In the genomic region with DNA sequence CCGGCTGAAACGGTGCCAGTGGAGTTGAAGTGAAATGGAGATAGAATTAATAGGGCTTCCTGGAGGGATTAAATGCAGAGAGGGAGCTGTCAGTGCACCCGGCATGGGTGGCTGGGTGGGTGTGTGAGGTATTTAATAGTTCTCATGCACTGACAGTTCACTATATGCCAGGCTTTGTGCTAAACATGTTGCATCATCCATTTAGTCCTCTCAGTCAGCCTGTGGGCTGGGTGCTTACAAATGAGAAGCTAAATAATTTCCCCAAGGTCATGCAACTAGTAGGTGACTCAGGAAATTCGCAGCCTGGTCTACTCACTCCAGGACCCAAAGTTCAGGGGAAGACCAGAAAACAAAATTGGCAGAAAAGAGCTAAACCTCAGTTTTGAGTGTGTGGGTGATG, we compare ENCODE assay signal across 1 cellular context.
TF ChIP-seq lines count a peak whose summit lies in the region.

No MANE protein-coding gene starts in this region.

TF ChIP-seq in HepG2, 621 proteins besides CTCF, POLR2A, EP300 and RAD21 (continued from another document and continues in another):
- TF ChIP-seq, protein P1, sequence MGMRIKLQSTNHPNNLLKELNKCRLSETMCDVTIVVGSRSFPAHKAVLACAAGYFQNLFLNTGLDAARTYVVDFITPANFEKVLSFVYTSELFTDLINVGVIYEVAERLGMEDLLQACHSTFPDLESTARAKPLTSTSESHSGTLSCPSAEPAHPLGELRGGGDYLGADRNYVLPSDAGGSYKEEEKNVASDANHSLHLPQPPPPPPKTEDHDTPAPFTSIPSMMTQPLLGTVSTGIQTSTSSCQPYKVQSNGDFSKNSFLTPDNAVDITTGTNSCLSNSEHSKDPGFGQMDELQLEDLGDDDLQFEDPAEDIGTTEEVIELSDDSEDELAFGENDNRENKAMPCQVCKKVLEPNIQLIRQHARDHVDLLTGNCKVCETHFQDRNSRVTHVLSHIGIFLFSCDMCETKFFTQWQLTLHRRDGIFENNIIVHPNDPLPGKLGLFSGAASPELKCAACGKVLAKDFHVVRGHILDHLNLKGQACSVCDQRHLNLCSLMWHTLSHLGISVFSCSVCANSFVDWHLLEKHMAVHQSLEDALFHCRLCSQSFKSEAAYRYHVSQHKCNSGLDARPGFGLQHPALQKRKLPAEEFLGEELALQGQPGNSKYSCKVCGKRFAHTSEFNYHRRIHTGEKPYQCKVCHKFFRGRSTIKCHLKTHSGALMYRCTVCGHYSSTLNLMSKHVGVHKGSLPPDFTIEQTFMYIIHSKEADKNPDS (CRISPR knock-in tag; IDR thresholded peaks at IDR 0.05) = no peak
- TF ChIP-seq SIX4 (CRISPR knock-in tag; IDR thresholded peaks at IDR 0.05) = no peak
- TF ChIP-seq KLF16 (CRISPR knock-in tag; IDR thresholded peaks at IDR 0.05) = no peak
- no peak for TF ChIP-seq ATRX (CRISPR knock-in tag; IDR thresholded peaks at IDR 0.05; ENCODE audit: borderline replicate concordance)
- no peak for TF ChIP-seq POGZ (CRISPR knock-in tag; IDR thresholded peaks at IDR 0.05)
- peak; percentile 67 for TF ChIP-seq GATAD2A (CRISPR knock-in tag; IDR thresholded peaks at IDR 0.05)
- no peak for TF ChIP-seq TEAD3 (CRISPR knock-in tag; optimal IDR thresholded peaks at IDR 0.05; ENCODE audit: borderline replicate concordance)
- no peak for TF ChIP-seq ZBTB1 (CRISPR knock-in tag; IDR thresholded peaks at IDR 0.05; ENCODE audit: borderline replicate concordance)
- TF ChIP-seq ZFP1 (CRISPR knock-in tag; IDR thresholded peaks at IDR 0.05) = no peak
- no peak for TF ChIP-seq SYNCRIP (IDR thresholded peaks at IDR 0.05; ENCODE audit: insufficient read depth, low read depth, low read length)
- TF ChIP-seq SMAD3 (CRISPR knock-in tag; IDR thresholded peaks at IDR 0.05) = no peak
- 0 out of 2 replicates have a peak, but pooled peaks have one; percentile 13 for TF ChIP-seq SOX5 (CRISPR knock-in tag; IDR thresholded peaks at IDR 0.05; ENCODE audit: borderline replicate concordance)
- peak; percentile 94 for TF ChIP-seq CEBPG (CRISPR knock-in tag; IDR thresholded peaks at IDR 0.05)
- no peak for TF ChIP-seq TAF1 (CRISPR knock-in tag; IDR thresholded peaks at IDR 0.05)
- TF ChIP-seq MEIS1 (CRISPR knock-in tag; IDR thresholded peaks at IDR 0.05; ENCODE audit: borderline replicate concordance) = no peak
- peak; percentile 54; the same call in 1 of the 2 replicates for TF ChIP-seq ATF7 (IDR thresholded peaks at IDR 0.05)
- no peak for TF ChIP-seq ATF7 (CRISPR knock-in tag; IDR thresholded peaks at IDR 0.05)
- no peak for TF ChIP-seq NFATC3 (CRISPR knock-in tag; IDR thresholded peaks at IDR 0.05)
- peak; percentile 44 for TF ChIP-seq SAP130 (CRISPR knock-in tag; IDR thresholded peaks at IDR 0.05; ENCODE audit: low read depth)
- TF ChIP-seq HBP1 (CRISPR knock-in tag; IDR thresholded peaks at IDR 0.05; ENCODE audit: low read depth) = no peak
- TF ChIP-seq E2F2 (CRISPR knock-in tag; IDR thresholded peaks at IDR 0.05; ENCODE audit: borderline replicate concordance) = no peak
- no peak for TF ChIP-seq BCL3 (CRISPR knock-in tag; IDR thresholded peaks at IDR 0.05)
- no peak for TF ChIP-seq DMAP1 (CRISPR knock-in tag; IDR thresholded peaks at IDR 0.05)
- no peak for TF ChIP-seq ZSCAN30 (CRISPR knock-in tag; IDR thresholded peaks at IDR 0.05)
- TF ChIP-seq, protein P2, sequence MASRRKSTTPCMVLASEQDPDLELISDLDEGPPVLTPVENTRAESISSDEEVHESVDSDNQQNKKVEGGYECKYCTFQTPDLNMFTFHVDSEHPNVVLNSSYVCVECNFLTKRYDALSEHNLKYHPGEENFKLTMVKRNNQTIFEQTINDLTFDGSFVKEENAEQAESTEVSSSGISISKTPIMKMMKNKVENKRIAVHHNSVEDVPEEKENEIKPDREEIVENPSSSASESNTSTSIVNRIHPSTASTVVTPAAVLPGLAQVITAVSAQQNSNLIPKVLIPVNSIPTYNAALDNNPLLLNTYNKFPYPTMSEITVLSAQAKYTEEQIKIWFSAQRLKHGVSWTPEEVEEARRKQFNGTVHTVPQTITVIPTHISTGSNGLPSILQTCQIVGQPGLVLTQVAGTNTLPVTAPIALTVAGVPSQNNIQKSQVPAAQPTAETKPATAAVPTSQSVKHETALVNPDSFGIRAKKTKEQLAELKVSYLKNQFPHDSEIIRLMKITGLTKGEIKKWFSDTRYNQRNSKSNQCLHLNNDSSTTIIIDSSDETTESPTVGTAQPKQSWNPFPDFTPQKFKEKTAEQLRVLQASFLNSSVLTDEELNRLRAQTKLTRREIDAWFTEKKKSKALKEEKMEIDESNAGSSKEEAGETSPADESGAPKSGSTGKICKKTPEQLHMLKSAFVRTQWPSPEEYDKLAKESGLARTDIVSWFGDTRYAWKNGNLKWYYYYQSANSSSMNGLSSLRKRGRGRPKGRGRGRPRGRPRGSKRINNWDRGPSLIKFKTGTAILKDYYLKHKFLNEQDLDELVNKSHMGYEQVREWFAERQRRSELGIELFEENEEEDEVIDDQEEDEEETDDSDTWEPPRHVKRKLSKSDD (CRISPR knock-in tag; IDR thresholded peaks at IDR 0.05; ENCODE audit: low read depth) = no peak
- TF ChIP-seq YEATS2 (CRISPR knock-in tag; IDR thresholded peaks at IDR 0.05; ENCODE audit: borderline replicate concordance) = no peak
- TF ChIP-seq ZNF264 (CRISPR knock-in tag; IDR thresholded peaks at IDR 0.05) = 0 out of 2 replicates have a peak, but pooled peaks have one; percentile 30
- no peak for TF ChIP-seq SUZ12 (IDR thresholded peaks at IDR 0.05; ENCODE audit: low read depth, low read length)
- no peak for TF ChIP-seq ZNF276 (CRISPR knock-in tag; IDR thresholded peaks at IDR 0.05; ENCODE audit: low read depth)
- TF ChIP-seq KIAA2018 (CRISPR knock-in tag; IDR thresholded peaks at IDR 0.05; ENCODE audit: borderline replicate concordance) = no peak
- no peak for TF ChIP-seq ZNF605 (CRISPR knock-in tag; IDR thresholded peaks at IDR 0.05)
- peak; percentile 27; the same call in 1 of the 2 replicates for TF ChIP-seq PHF21A (CRISPR knock-in tag; IDR thresholded peaks at IDR 0.05)
- TF ChIP-seq GMEB1 (CRISPR knock-in tag; IDR thresholded peaks at IDR 0.05; ENCODE audit: borderline replicate concordance) = no peak
- TF ChIP-seq RCOR2 (CRISPR knock-in tag; IDR thresholded peaks at IDR 0.05) = 0 out of 2 replicates have a peak, but pooled peaks have one; percentile 28
